29 cellular contexts compared by ENCODE assay signal in the genomic region with DNA sequence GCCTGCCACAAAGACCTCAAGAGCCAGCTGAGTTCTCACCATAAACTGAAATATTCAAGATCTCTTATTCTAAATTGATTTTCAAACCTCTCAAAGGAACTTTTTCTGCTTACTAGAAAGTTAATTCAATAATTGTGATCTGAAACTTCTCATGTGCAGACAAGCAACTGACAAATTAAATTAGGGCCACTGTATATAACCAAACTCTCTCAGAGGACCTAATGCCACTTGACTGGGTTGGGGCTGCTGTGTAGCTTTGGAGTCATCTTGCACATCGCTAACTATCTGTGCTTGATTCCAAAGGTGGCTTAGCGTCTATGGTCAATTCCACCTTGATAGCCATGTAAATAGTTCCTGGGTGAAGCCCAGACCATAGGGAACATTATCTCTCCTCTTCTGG.
"Had no signal": no experiment of that assay in that cellular context is flagged by ENCODE, and none has a peak within 500 bp of the region (broad histone marks: within the 10 kb centered on the region; RNA-seq: fewer than 3 reads in every experiment).

No MANE protein-coding gene starts in this region.

- ATAC-seq: activated CD8-positive, alpha-beta T cell treated with anti-CD3 and anti-CD28 coated beads for 36 hours; activated naive CD4-positive, alpha-beta T cell treated with anti-CD3 and anti-CD28 coated beads, Interleukin-2, amount 50 U/mL, for 72 hours; activated T-cell treated with anti-CD3 and anti-CD28 coated beads, Interleukin-2, amount 50 U/mL, for 4 hours; activated T-cell treated with anti-CD3 and anti-CD28 coated beads, Interleukin-2, amount 50 U/mL, for 72 hours; activated T-helper 17 cell treated with anti-CD3 and anti-CD28 coated beads, Interleukin-2, amount 50 U/mL, for 72 hours; body of pancreas had no signal

- DNase-seq: activated B cell treated with CpG ODN at 0.5 μM for 24 hours; activated CD4-positive, alpha-beta memory T cell treated with anti-CD3 and anti-CD28 coated beads for 36 hours; activated CD4-positive, alpha-beta T cell treated with anti-CD3 and anti-CD28 coated beads for 4 hours; activated CD4-positive, alpha-beta T cell treated with anti-CD3 and anti-CD28 coated beads, Interleukin-2, amount 10 ng/mL, durations not matched to agents 24 days and 14 days; activated CD4-positive, alpha-beta T cell treated with anti-CD3 and anti-CD28 coated beads, Interleukin-2, amount 50 U/mL, for 1 hour; activated CD4-positive, alpha-beta T cell treated with anti-CD3 and anti-CD28 coated beads, Interleukin-2, amount 50 U/mL, for 4 hours; activated CD4-positive, CD25-positive, alpha-beta regulatory T cell treated with anti-CD3 and anti-CD28 coated beads, Interleukin-2, amount 50 U/mL, for 72 hours; activated CD8-positive, alpha-beta memory T cell treated with anti-CD3 and anti-CD28 coated beads, Interleukin-2, amount 50 U/mL, for 4 hours; activated CD8-positive, alpha-beta T cell treated with anti-CD3 and anti-CD28 coated beads for 36 hours; activated effector memory CD4-positive, alpha-beta T cell treated with anti-CD3 and anti-CD28 coated beads, Interleukin-2, amount 50 U/mL, for 16 hours; activated gamma-delta T cell treated with Interleukin-2 at 50 U/mL for 16 hours; activated naive CD4-positive, alpha-beta T cell; activated naive CD4-positive, alpha-beta T cell treated with anti-CD3 and anti-CD28 coated beads for 36 hours; activated naive CD4-positive, alpha-beta T cell treated with anti-CD3 and anti-CD28 coated beads, Interleukin-2, amount 50 U/mL, for 16 hours; activated naive CD8-positive, alpha-beta T cell treated with anti-CD3 and anti-CD28 coated beads for 36 hours; activated T-cell treated with anti-CD3 and anti-CD28 coated beads for 4 hours; activated T-cell treated with anti-CD3 and anti-CD28 coated beads, Interleukin-2, amount 50 U/mL, for 1 hour; activated T-cell treated with anti-CD3 and anti-CD28 coated beads, Interleukin-2, amount 50 U/mL, for 4 hours; activated T-cell treated with anti-CD3 and anti-CD28 coated beads, Interleukin-2, amount 50 U/mL, for 72 hours; adrenal gland; amniotic stem cell; aorta; body of pancreas; brain microvascular endothelial cell; central memory CD4-positive, alpha-beta T cell; T-helper 2 cell; T-helper 9 cell had no signal
